Comparison of ENCODE assay signal across 1 cellular context in genomic region chr10:5987747-5988146, GRCh38.
A peak's percentile ranks its signal among the peaks of the same experiment; 100 is the strongest.
TF ChIP-seq lines count a peak whose summit lies in the region.

No MANE protein-coding gene starts in this region.

TF ChIP-seq in K562, 482 proteins besides CTCF, POLR2A, EP300 and RAD21 (continued from another document and continues in another):
- TF ChIP-seq TFE3 (CRISPR knock-in tag; IDR thresholded peaks at IDR 0.05), result no peak
- TF ChIP-seq SRSF9 (IDR thresholded peaks at IDR 0.05; ENCODE audit: borderline replicate concordance, low read depth, low read length), result no peak
- TF ChIP-seq CREM (IDR thresholded peaks at IDR 0.05; ENCODE audit: low read depth), result no peak
- no peak for TF ChIP-seq ZNF77 (CRISPR knock-in tag; IDR thresholded peaks at IDR 0.05)
- TF ChIP-seq ZNF592 (IDR thresholded peaks at IDR 0.05), result peak; percentile 38; the same call in 1 of the 2 replicates
- TF ChIP-seq ZNF695 (CRISPR knock-in tag; IDR thresholded peaks at IDR 0.05), result no peak
- TF ChIP-seq E2F1 (CRISPR knock-in tag; IDR thresholded peaks at IDR 0.05), result no peak
- TF ChIP-seq ILF3 (IDR thresholded peaks at IDR 0.05; ENCODE audit: borderline replicate concordance), result no peak
- no peak for TF ChIP-seq FOXO4 (CRISPR knock-in tag; IDR thresholded peaks at IDR 0.05)
- TF ChIP-seq CBFA2T2 (conservative IDR thresholded peaks at IDR 0.05), result peak; percentile 68
- TF ChIP-seq MCM3 (IDR thresholded peaks at IDR 0.05), result no peak
- TF ChIP-seq GATAD2A (IDR thresholded peaks at IDR 0.05), result no peak
- TF ChIP-seq CREB1 (IDR thresholded peaks at IDR 0.05), result no peak
- no peak for TF ChIP-seq CREB1 (CRISPR knock-in tag; IDR thresholded peaks at IDR 0.05)
- TF ChIP-seq UBTF (IDR thresholded peaks at IDR 0.05; ENCODE audit: borderline replicate concordance in 1 of 2, low read depth in 2 of 2, low read length in 2 of 2), result no peak
- TF ChIP-seq E2F5 (CRISPR knock-in tag; IDR thresholded peaks at IDR 0.05), result no peak
- no peak for TF ChIP-seq MCM7 (IDR thresholded peaks at IDR 0.05)
- peak; percentile 65 for TF ChIP-seq PRDM10 (IDR thresholded peaks at IDR 0.05; ENCODE audit: partially characterized antibody)
- no peak for TF ChIP-seq SMAD2 (IDR thresholded peaks at IDR 0.05; ENCODE audit: low read depth, low read length)
- no peak for TF ChIP-seq ZBTB49 (CRISPR knock-in tag; IDR thresholded peaks at IDR 0.05; ENCODE audit: borderline replicate concordance)
- TF ChIP-seq OTX1 (CRISPR knock-in tag; IDR thresholded peaks at IDR 0.05), result no peak
- TF ChIP-seq TGIF2 (CRISPR knock-in tag; IDR thresholded peaks at IDR 0.05), result no peak
- no peak for TF ChIP-seq ZNF12 (CRISPR knock-in tag; IDR thresholded peaks at IDR 0.05)
- no peak for TF ChIP-seq SMARCB1 (IDR thresholded peaks at IDR 0.05; ENCODE audit: insufficient read length, low read depth)
- TF ChIP-seq U2AF2 (optimal IDR thresholded peaks at IDR 0.05; ENCODE audit: low read depth, low read length), result no peak
- TF ChIP-seq ARID1B (IDR thresholded peaks at IDR 0.05), result peak; percentile 83
- TF ChIP-seq BHLHE40 (IDR thresholded peaks at IDR 0.05; ENCODE audit: low read length), result no peak
- TF ChIP-seq KLF1 (tag; IDR thresholded peaks at IDR 0.05), result no peak
- no peak for TF ChIP-seq ZBTB17 (CRISPR knock-in tag; IDR thresholded peaks at IDR 0.05)
- TF ChIP-seq PRMT5 (CRISPR knock-in tag; IDR thresholded peaks at IDR 0.05), result no peak
- no peak for TF ChIP-seq MLLT1 (IDR thresholded peaks at IDR 0.05)
- no peak for TF ChIP-seq MECOM (CRISPR knock-in tag; IDR thresholded peaks at IDR 0.05)
- TF ChIP-seq CREB5 (CRISPR knock-in tag; IDR thresholded peaks at IDR 0.05), result no peak
- TF ChIP-seq ELK1 (CRISPR knock-in tag; IDR thresholded peaks at IDR 0.05), result no peak
- no peak for TF ChIP-seq CHD2 (IDR thresholded peaks at IDR 0.05; ENCODE audit: low read depth, low read length)
- TF ChIP-seq ADNP (tag; IDR thresholded peaks at IDR 0.05), result no peak
